8 cellular contexts compared by ENCODE assay signal in the genomic region with DNA sequence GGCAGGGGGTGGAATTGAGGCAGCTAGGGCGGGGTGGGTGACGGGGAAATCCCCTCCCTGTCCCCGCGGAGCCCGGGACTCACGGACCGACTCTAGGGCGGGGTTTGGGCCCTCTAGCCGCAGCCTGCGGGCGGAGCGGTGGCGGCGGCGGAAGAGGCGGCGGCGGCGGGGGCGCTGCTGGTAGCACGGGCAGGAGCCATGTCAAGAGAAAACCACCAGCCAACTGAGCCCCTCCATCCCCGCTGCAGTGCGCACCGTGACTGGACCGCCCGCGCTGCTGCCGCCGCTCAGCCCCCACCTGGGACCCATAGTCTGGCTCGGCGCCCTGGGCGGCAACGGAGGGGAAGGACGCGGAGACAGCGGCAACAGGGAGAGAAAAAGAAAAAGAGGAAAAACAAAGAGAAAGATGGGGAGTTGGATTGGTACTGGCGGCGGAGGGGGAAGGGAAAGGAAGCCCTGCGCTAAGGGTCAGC. TPM values are rescaled to one million over a fixed set of nuclear protein-coding genes. Genes with fewer than 3 reads are reported as not detected.
DNase-seq lines count a peak whose midpoint lies in the region; ATAC-seq and TF ChIP-seq lines count a peak whose summit lies in the region.

No MANE protein-coding gene starts in this region.

- peak overlapping the region; percentile 94 for H3K27ac ChIP-seq in C4-2B
- peak overlapping the region; percentile 95 for H3K27ac ChIP-seq in RWPE1
- H3K27ac ChIP-seq in ovary, result peak overlapping the region; percentile 90 to 100
- H3K27ac ChIP-seq in tibial artery, result peak overlapping the region; percentile 98 to 99

- H3K9me3 Mint-ChIP-seq in glutamatergic neuron (ENCODE audit: unreplicated experiment), result peaks cover 13% of the 10 kb centered on the region

- H3K4me3 Mint-ChIP-seq in glutamatergic neuron (ENCODE audit: unreplicated experiment), result peak overlapping the region; percentile 96

- H3K4me3 ChIP-seq in ovary, result peak overlapping the region; percentile 98
- H3K4me3 ChIP-seq in tibial artery, result peak overlapping the region; percentile 75 to 77

- H3K4me1 Mint-ChIP-seq in glutamatergic neuron (ENCODE audit: low read depth, unreplicated experiment), result peaks cover 21% of the 10 kb centered on the region

- no peak for TF ChIP-seq EP300 in ovary (IDR thresholded peaks at IDR 0.05)

- intact Hi-C loops in ovary (cut with DNase I), result loop anchor here in 3 of 4 donors (5.0 to 10.0 kb wide), 3 partner anchors 55 to 475 kb away; partner anchors contain the start of gene GMNN (in 1 of the 3)
- intact Hi-C loops in tibial artery (cut with DNase I; ENCODE audit: low total_unique reads), result no loop called here

- peaks cover 4% of the 10 kb centered on the region for H3K36me3 Mint-ChIP-seq in glutamatergic neuron (ENCODE audit: unreplicated experiment)

- TF ChIP-seq CTCF in C4-2B (conservative IDR thresholded peaks at IDR 0.05) (0 out of 2 replicates have a peak, but pooled peaks have one; percentile 6), RWPE1 (conservative IDR thresholded peaks at IDR 0.05; ENCODE audit: low read depth) (no peak), glutamatergic neuron (IDR thresholded peaks at IDR 0.05; ENCODE audit: partially characterized antibody, unreplicated experiment) (no peak), ovary (IDR thresholded peaks at IDR 0.05) (no peak), tibial artery (IDR thresholded peaks at IDR 0.05) (no peak)

- H3K27me3 ChIP-seq in ovary (no peaks in the 10 kb centered on the region), tibial artery (no peaks in the 10 kb centered on the region)

- 0 to 1% (median 1%) methylated on average over 37 to 39 of the region's 39 CpGs for WGBS in ovary, 3 donors

- CTCF ChIA-PET in RWPE1 (lab: Yijun Ruan, JAX), result interaction anchor here (0.6 kb wide), 1 partner anchor 125 kb away, joined by 3 read pairs; no protein-coding TSS in a partner anchor

- DNase-seq in HCEC 1CT (peak; percentile 41), RWPE1 (ENCODE audit: low spot score) (peak; percentile 38), glutamatergic neuron (peak; percentile 59), ovary (peak; percentile 57 to 79 (median 75)), tibial artery (peak; percentile 57 to 78)
- peak; percentile 82 for DNase-seq in activated naive CD4-positive, alpha-beta T cell treated with Interleukin-2 at 50 U/mL for 16 hours

- H3K36me3 ChIP-seq in ovary (no peaks in the 10 kb centered on the region), tibial artery (peaks cover 4 to 13% (median 5%) of the 10 kb centered on the region in 3 donors)

- peaks cover 6% of the 10 kb centered on the region for H3K4me1 ChIP-seq in ovary (ENCODE audit: insufficient read depth)
- peaks cover 0 to 36% (median 26%) of the 10 kb centered on the region in 4 donors for H3K4me1 ChIP-seq in tibial artery

- POLR2A ChIA-PET in RWPE1 (lab: Yijun Ruan, JAX; ENCODE audit: low non-redundant PET), result no interaction called here

- H3K9me3 ChIP-seq in ovary, result no peaks in the 10 kb centered on the region
- no peaks in the 10 kb centered on the region for H3K9me3 ChIP-seq in tibial artery

- peaks cover 10% of the 10 kb centered on the region for H3K27me3 Mint-ChIP-seq in glutamatergic neuron (ENCODE audit: unreplicated experiment)

- no peak for TF ChIP-seq POLR2A in ovary (IDR thresholded peaks at IDR 0.05)

- ATAC-seq in GM18858 (IDR thresholded peaks at IDR 0.05; ENCODE audit: unreplicated experiment), result no peak

- H3K27ac Mint-ChIP-seq in glutamatergic neuron (ENCODE audit: unreplicated experiment), result peak overlapping the region; percentile 100

RNA-seq across cellular contexts. Expression of gene C6orf62, which starts 1.2 kb away (rescaled TPM):
- total RNA-seq in glutamatergic neuron (ENCODE audit: unreplicated experiment), result 155 TPM
- 100 to 1,000 TPM in 1 of 7 donors, 10 to 100 TPM in 6; 40.6 to 101 (median 76.0) TPM for total RNA-seq in ovary
- polyA plus RNA-seq in ovary, result 10 to 100 TPM; 60.7 to 87.3 TPM

RNA-seq across cellular contexts. Expression of gene ACOT13, which starts 53.3 kb away (rescaled TPM):
- total RNA-seq in glutamatergic neuron (ENCODE audit: unreplicated experiment) (25.3 TPM), ovary (10 to 100 TPM in 3 of 7 donors, 1 to 10 TPM in 4; 3.4 to 11.9 (median 9.8) TPM)
- 10 to 100 TPM in 1 of 2 donors, 1 to 10 TPM in 1; 6.3 to 32.2 TPM for polyA plus RNA-seq in ovary

RNA-seq across cellular contexts. Expression of gene TDP2, which starts 53.5 kb away (rescaled TPM):
- total RNA-seq in glutamatergic neuron (ENCODE audit: unreplicated experiment) (56.9 TPM), ovary (10 to 100 TPM; 22.4 to 31.0 (median 26.7) TPM)
- polyA plus RNA-seq in ovary, result 10 to 100 TPM; 26.7 to 29.8 TPM

RNA-seq across cellular contexts. Expression of gene GMNN, which starts 54.6 kb away (rescaled TPM):
- 20.1 TPM for total RNA-seq in glutamatergic neuron (ENCODE audit: unreplicated experiment)
- total RNA-seq in ovary, result 10 to 100 TPM in 2 of 7 donors, 1 to 10 TPM in 5; 4.7 to 36.1 (median 8.8) TPM
- 10 to 100 TPM; 17.5 to 26.7 TPM for polyA plus RNA-seq in ovary
